In the genomic region with DNA sequence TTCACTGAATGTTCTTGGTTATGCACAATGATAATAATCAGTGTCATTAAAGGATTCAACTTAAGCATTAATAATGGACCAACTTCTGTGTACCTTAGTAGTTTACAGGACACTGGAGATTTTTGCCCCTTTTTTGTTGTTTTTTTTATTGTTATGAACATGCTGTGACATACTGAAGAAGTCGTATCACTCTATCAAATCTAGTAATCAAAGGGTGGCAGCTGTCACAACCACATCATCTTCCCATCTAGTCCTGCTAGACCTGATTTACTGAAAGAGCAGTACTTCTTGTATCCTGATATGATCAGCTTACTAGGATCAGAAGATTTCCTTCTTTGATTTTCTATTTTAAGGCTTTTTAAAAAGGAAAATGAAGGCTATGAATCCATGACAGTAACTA, we compare ENCODE assay signal across 4 cellular contexts.
"Had no signal": no experiment of that assay in that cellular context is flagged by ENCODE, and none has a peak within 500 bp of the region (broad histone marks: within the 10 kb centered on the region; RNA-seq: fewer than 3 reads in every experiment).

No MANE protein-coding gene starts in this region.

- H3K27ac ChIP-seq: HL-60, KMS-11 had no signal

- H3K4me3 ChIP-seq: K562 had no signal

- ATAC-seq: HepG2, K562 had no signal

- H3K9ac ChIP-seq: KMS-11 had no signal

- H3K4me2 ChIP-seq: KMS-11 had no signal
